ENCODE assay signal across 22 cellular contexts in genomic region chr2:236342507-236342906, GRCh38.
DNase-seq lines count a peak whose midpoint lies in the region; ATAC-seq, FAIRE-seq and TF ChIP-seq lines count a peak whose summit lies in the region.
"Had no signal": no experiment of that assay in that cellular context is flagged by ENCODE, and none has a peak within 500 bp of the region (broad histone marks: within the 10 kb centered on the region; RNA-seq: fewer than 3 reads in every experiment).

No MANE protein-coding gene starts in this region.

- no peak overlapping the region for H3K4me2 ChIP-seq in H9 (ENCODE audit: insufficient read depth, insufficient read length, low read length)
- H3K4me2 ChIP-seq in H1 (ENCODE audit: insufficient read depth in 1 of 2, low read depth in 2 of 2, low read length in 2 of 2): no peak overlapping the region
- H3K4me2 ChIP-seq in neuronal stem cell (ENCODE audit: insufficient read depth, low read length, poor library complexity, severe bottlenecking): no peak overlapping the region

- ATAC-seq in aorta (ENCODE audit: low FRiP score): no peak

- H3K27ac ChIP-seq in H9 (ENCODE audit: insufficient read length, low read depth, low read length) (no peak overlapping the region), H1 (ENCODE audit: low read depth, low read length) (no peak overlapping the region), neuronal stem cell (replicated peaks; ENCODE audit: low read length) (no peak overlapping the region), aorta (ENCODE audit: low read depth in 1 of 2, low read length in 2 of 2) (no peak overlapping the region)
- H3K27ac ChIP-seq: GM23248 had no signal

- no peak overlapping the region for H2BK120ac ChIP-seq in H9 (ENCODE audit: low read depth, low read length, poor library complexity, severe bottlenecking)
- no peak overlapping the region for H2BK120ac ChIP-seq in H1 (replicated peaks; ENCODE audit: low read depth, low read length)
- H2BK120ac ChIP-seq in neuronal stem cell (ENCODE audit: low read depth, low read length): peak overlapping the region; percentile 84

- H3K4ac ChIP-seq in H9 (ENCODE audit: low read depth, low read length) (no peak overlapping the region), H1 (replicated peaks; ENCODE audit: insufficient read length, low read depth, low read length) (peak overlapping the region; percentile 69), neuronal stem cell (ENCODE audit: low read length) (peak overlapping the region; percentile 96)

- FAIRE-seq in H1 (lab: Jason Lieb, UNC): no peak
- FAIRE-seq: A204.1, GM12892, GM18507, H54, HepG2 had no signal

- H3K27me3 Mint-ChIP-seq in H9 (ENCODE audit: low read depth): peaks cover 2% of the 10 kb centered on the region; the same call in 1 of the 2 replicates

- H2BK15ac ChIP-seq in H9 (ENCODE audit: low read depth, low read length): no peak overlapping the region
- peak overlapping the region; percentile 40; the same call in 1 of the 2 replicates for H2BK15ac ChIP-seq in H1 (ENCODE audit: low read length)
- H2BK15ac ChIP-seq in neuronal stem cell (ENCODE audit: low read length): peak overlapping the region; percentile 99

- H3K4me3 ChIP-seq in H1 (ENCODE audit: extremely low read depth in 1 of 4, insufficient read depth in 2 of 4, low read depth in 3 of 4, low read length in 4 of 4): no peak overlapping the region
- no peak overlapping the region for H3K4me3 ChIP-seq in neuronal stem cell (ENCODE audit: low read length in 2 of 2)
- H3K4me3 ChIP-seq in aorta (ENCODE audit: low read length in 2 of 2): no peak overlapping the region
- H3K4me3 ChIP-seq in MG63: no peak overlapping the region
- H3K4me3 ChIP-seq: GM23248 had no signal

- no peak for TF ChIP-seq RAD21 in H1 (IDR thresholded peaks at IDR 0.05 in 1 of 2, conservative IDR thresholded peaks at IDR 0.05 in 1 of 2; ENCODE audit: low read depth in 2 of 2, low read length in 2 of 2)

- CTCF ChIA-PET in H1 (lab: Charles Lee; ENCODE audit: partially characterized antibody): interaction anchor here (0.6 to 4.7 kb wide), 13 partner anchors 9 to 719 kb away, joined by 3 to 27 read pairs (median 4); no protein-coding TSS in a partner anchor

- H3T11ph ChIP-seq in H9 (ENCODE audit: low read length): no peak overlapping the region

- H3K79me1 ChIP-seq in H9 (ENCODE audit: insufficient read depth, low read depth, low read length, poor library complexity, severe bottlenecking) (no peaks in the 10 kb centered on the region), H1 (ENCODE audit: low read depth, low read length) (no peaks in the 10 kb centered on the region), neuronal stem cell (ENCODE audit: low read depth, low read length) (no peaks in the 10 kb centered on the region)

- H3K9ac ChIP-seq in H9 (ENCODE audit: extremely low read depth, insufficient read length, low read length) (no peak overlapping the region), H1 (replicated peaks in 1 of 4; ENCODE audit: extremely low read depth in 1 of 4, low read depth in 3 of 4, low read length in 3 of 4) (no peak overlapping the region), neuronal stem cell (ENCODE audit: low read depth, low read length, poor library complexity) (peak overlapping the region; percentile 47)
- H3K9ac ChIP-seq: GM23248 had no signal

- TF ChIP-seq CTCF in H9 (conservative IDR thresholded peaks at IDR 0.05) (no peak), H1 (IDR thresholded peaks at IDR 0.05; ENCODE audit: control extremely low read depth in 1 of 3, insufficient read depth in 1 of 3, low read depth in 1 of 3, low read length in 3 of 3) (no peak)

- H3K9me3 Mint-ChIP-seq in H9: peaks cover 9 to 14% of the 10 kb centered on the region in 2 experiments; a peak in 4 of 5 replicates
- H3K9me3 Mint-ChIP-seq: CD4-positive, alpha-beta memory T cell; IgD-negative memory B cell had no signal

- H4K8ac ChIP-seq in H9 (replicated peaks; ENCODE audit: insufficient read length, low read depth, low read length) (no peak overlapping the region), H1 (ENCODE audit: extremely low read depth, insufficient read depth, low read length) (peak overlapping the region; percentile 65; the same call in 1 of the 2 replicates), neuronal stem cell (ENCODE audit: low read depth, low read length) (peak overlapping the region; percentile 78)

- intact Hi-C loops in aorta (cut with DNase I): loop anchor here (2.0 to 10.0 kb wide), 2 partner anchors 222 to 730 kb away; partner anchors contain the start of gene ACKR3 (in 1 of the 2)

- no peak overlapping the region for H4K5ac ChIP-seq in H9 (ENCODE audit: insufficient read length, low read depth, low read length)
- H4K5ac ChIP-seq in H1 (ENCODE audit: insufficient read length, low read depth, low read length): no peak overlapping the region

- no peak overlapping the region for H3K27ac Mint-ChIP-seq in H9
- H3K27ac Mint-ChIP-seq: CD14-positive monocyte; CD4-positive, alpha-beta memory T cell; HFFc6; IgD-negative memory B cell had no signal

- H2BK12ac ChIP-seq in H9 (ENCODE audit: insufficient read length, low read depth, low read length): no peak overlapping the region
- peak overlapping the region; percentile 84; the same call in 1 of the 2 replicates for H2BK12ac ChIP-seq in H1 (ENCODE audit: low read depth, low read length)
- peak overlapping the region; percentile 33 for H2BK12ac ChIP-seq in neuronal stem cell (ENCODE audit: low read length)

- H4K91ac ChIP-seq in H9 (ENCODE audit: insufficient read length, low read depth, low read length) (no peak overlapping the region), H1 (replicated peaks; ENCODE audit: insufficient read length, low read length) (peak overlapping the region; percentile 39), neuronal stem cell (ENCODE audit: low read depth, low read length, poor library complexity) (no peak overlapping the region)

- H2AFZ ChIP-seq in H9 (ENCODE audit: low read length): no peak overlapping the region
- no peak overlapping the region for H2AFZ ChIP-seq in H1 (ENCODE audit: low read length)
- no peak overlapping the region for H2AFZ ChIP-seq in neuronal stem cell (ENCODE audit: low read length)
- H2AFZ ChIP-seq: GM23248 had no signal

- H3K23ac ChIP-seq in H9 (ENCODE audit: insufficient read length, low read depth, low read length): no peak overlapping the region
- no peak overlapping the region for H3K23ac ChIP-seq in H1 (ENCODE audit: insufficient read length)
- peak overlapping the region; percentile 44 for H3K23ac ChIP-seq in neuronal stem cell (ENCODE audit: low read depth, low read length, poor library complexity)

- POLR2A ChIA-PET in H1 (lab: Charles Lee; ENCODE audit: partially characterized antibody): no interaction called here

- no peaks in the 10 kb centered on the region for H3K79me2 ChIP-seq in H9 (ENCODE audit: insufficient read depth, low read length)
- no peaks in the 10 kb centered on the region for H3K79me2 ChIP-seq in H1 (ENCODE audit: control insufficient read depth in 1 of 2, insufficient read depth in 2 of 2, low read length in 2 of 2)

- peaks cover 23 to 47% of the 10 kb centered on the region in 2 experiments for H3K4me1 Mint-ChIP-seq in H9
- H3K4me1 Mint-ChIP-seq: CD14-positive monocyte had no signal

- TF ChIP-seq POLR2A in H1 (IDR thresholded peaks at IDR 0.05; ENCODE audit: control extremely low read depth in 1 of 2, low read depth in 2 of 2, low read length in 2 of 2): no peak

- no peak overlapping the region for H3K4me3 Mint-ChIP-seq in H9
- H3K4me3 Mint-ChIP-seq: CD14-positive monocyte; CD4-positive, alpha-beta memory T cell; HFFc6; IgD-negative memory B cell had no signal

- H2BK5ac ChIP-seq in H9 (ENCODE audit: insufficient read length, low read length) (no peak overlapping the region), H1 (ENCODE audit: low read depth, low read length) (peak overlapping the region; percentile 12; the same call in 1 of the 2 replicates), neuronal stem cell (ENCODE audit: low read length) (no peak overlapping the region)

- no peaks in the 10 kb centered on the region for H3K4me1 ChIP-seq in H9 (ENCODE audit: insufficient read depth, low read length)
- H3K4me1 ChIP-seq in H1 (replicated peaks in 1 of 4; ENCODE audit: control insufficient read depth in 3 of 4, insufficient read depth in 4 of 4, low read length in 3 of 4): peaks cover 0 to 8% (median 5%) of the 10 kb centered on the region in 4 experiments; a peak in 3 of 7 replicates
- peaks cover 15 to 30% of the 10 kb centered on the region in 2 donors for H3K4me1 ChIP-seq in neuronal stem cell (ENCODE audit: control insufficient read depth in 2 of 2, insufficient read depth in 1 of 2, low read depth in 1 of 2, low read length in 2 of 2)
- no peaks in the 10 kb centered on the region for H3K4me1 ChIP-seq in aorta (ENCODE audit: control insufficient read depth in 1 of 2, insufficient read depth in 2 of 2, low read length in 2 of 2)
- H3K4me1 ChIP-seq: BE2C had no signal

- TF ChIP-seq EP300 in H1 (IDR thresholded peaks at IDR 0.05; ENCODE audit: borderline replicate concordance in 1 of 2, low read depth in 2 of 2, low read length in 2 of 2): no peak

- H4K20me1 ChIP-seq in H9 (ENCODE audit: control insufficient read depth, insufficient read depth, insufficient read length) (peaks cover 3% of the 10 kb centered on the region), H1 (replicated peaks in 1 of 2; ENCODE audit: control insufficient read depth in 1 of 2, insufficient read depth in 2 of 2, low read length in 2 of 2) (no peaks in the 10 kb centered on the region)

- H3K9me3 ChIP-seq in H9 (ENCODE audit: control insufficient read depth, low read depth, low read length): no peaks in the 10 kb centered on the region
- peaks cover 0 to 4% of the 10 kb centered on the region in 2 experiments; a peak in 2 of 4 replicates for H3K9me3 ChIP-seq in H1 (ENCODE audit: insufficient read depth in 2 of 2, low read depth in 1 of 2, low read length in 1 of 2)
- H3K9me3 ChIP-seq in neuronal stem cell (replicated peaks in 1 of 2; ENCODE audit: control insufficient read depth in 2 of 2, insufficient read depth in 1 of 2, low read depth in 1 of 2, low read length in 2 of 2): peaks cover 3 to 14% of the 10 kb centered on the region in 2 donors
- no peaks in the 10 kb centered on the region for H3K9me3 ChIP-seq in aorta (ENCODE audit: control insufficient read depth, low read length)
- H3K9me3 ChIP-seq in MG63: no peaks in the 10 kb centered on the region
- H3K9me3 ChIP-seq: BE2C had no signal

- H3K14ac ChIP-seq in H9 (ENCODE audit: insufficient read depth, low read length) (no peak overlapping the region), H1 (ENCODE audit: insufficient read length) (no peak overlapping the region), neuronal stem cell (ENCODE audit: low read length) (peak overlapping the region; percentile 78)

- H3K23me2 ChIP-seq in H9 (ENCODE audit: insufficient read length, low read depth, low read length, poor library complexity, severe bottlenecking): no peaks in the 10 kb centered on the region
- H3K23me2 ChIP-seq in H1 (ENCODE audit: low read depth, low read length): no peaks in the 10 kb centered on the region

- no peak overlapping the region for H2BK20ac ChIP-seq in H9 (ENCODE audit: low read depth, low read length, poor library complexity, severe bottlenecking)
- peak overlapping the region; percentile 83 for H2BK20ac ChIP-seq in H1 (ENCODE audit: low read length)

- H3K27me3 ChIP-seq in H9 (ENCODE audit: insufficient read depth, low read length) (no peaks in the 10 kb centered on the region), H1 (replicated peaks in 1 of 4; ENCODE audit: control insufficient read depth in 3 of 4, extremely low read depth in 1 of 4, insufficient read depth in 3 of 4, low read length in 3 of 4) (no peaks in the 10 kb centered on the region), neuronal stem cell (ENCODE audit: control insufficient read depth in 3 of 3, insufficient read depth in 3 of 3, low read depth in 1 of 3, low read length in 3 of 3) (no peaks in the 10 kb centered on the region), aorta (ENCODE audit: control insufficient read depth in 1 of 2, insufficient read depth in 2 of 2, low read length in 1 of 2) (no peaks in the 10 kb centered on the region), MG63 (no peaks in the 10 kb centered on the region)

- whole genome bisulfite sequencing in H9 (ENCODE audit: extremely low coverage, insufficient read length, low lambda C conversion rate): no CpG with 5 or more reads among the region's 10 CpGs
- 87% methylated on average over 8 of the region's 10 CpGs; no CpG with 5 or more reads in 1 of the 2 experiments for WGBS in H1 (ENCODE audit: extremely low coverage in 1 of 2, insufficient coverage in 1 of 2, insufficient read length in 1 of 2, insufficient replicate concordance in 2 of 2, low coverage in 1 of 2, low lambda C conversion rate in 2 of 2, missing lambda C conversion rate in 1 of 2), 2 experiments
- WGBS in neuronal stem cell (ENCODE audit: extremely low coverage in 2 of 2, insufficient read length in 2 of 2, insufficient replicate concordance in 1 of 2), 2 donors: no CpG with 5 or more reads among the region's 10 CpGs
- WGBS in aorta, 2 donors: 89 to 94% methylated on average over 10 of the region's 10 CpGs

- H3K18ac ChIP-seq in H9 (ENCODE audit: insufficient read length, low read depth, low read length) (no peak overlapping the region), H1 (ENCODE audit: extremely low read depth, low read length) (peak overlapping the region; percentile 34; the same call in 1 of the 2 replicates), neuronal stem cell (ENCODE audit: low read length) (peak overlapping the region; percentile 94)

- H3K56ac ChIP-seq in H9 (ENCODE audit: insufficient read length, low read depth, low read length) (no peak overlapping the region), H1 (replicated peaks; ENCODE audit: insufficient read length, low read depth, low read length) (no peak overlapping the region)

- H2AK5ac ChIP-seq in H9 (ENCODE audit: insufficient read length, low read length) (no peak overlapping the region), H1 (ENCODE audit: low read depth, low read length) (no peak overlapping the region; the same call in none of the 2 replicates), neuronal stem cell (ENCODE audit: low read depth, low read length) (peak overlapping the region; percentile 95)

- H3K36me3 ChIP-seq in H1 (ENCODE audit: control insufficient read depth in 2 of 4, insufficient read depth in 4 of 4, low read length in 3 of 4) (no peaks in the 10 kb centered on the region), neuronal stem cell (replicated peaks in 1 of 2; ENCODE audit: control insufficient read depth in 2 of 2, insufficient read depth in 2 of 2, low read length in 2 of 2) (peaks cover 0 to 2% of the 10 kb centered on the region in 2 donors), aorta (ENCODE audit: control insufficient read depth in 1 of 2, insufficient read depth in 2 of 2, low read length in 1 of 2) (no peaks in the 10 kb centered on the region), MG63 (no peaks in the 10 kb centered on the region)
- H3K36me3 ChIP-seq: BE2C had no signal

- peaks cover 8 to 18% (median 10%) of the 10 kb centered on the region in 3 experiments for H3K36me3 Mint-ChIP-seq in H9 (ENCODE audit: insufficient read depth in 1 of 3, low read depth in 3 of 3)
- H3K36me3 Mint-ChIP-seq: CD14-positive monocyte; CD4-positive, alpha-beta memory T cell had no signal

- DNase-seq in H9: peak; percentile 12
- DNase-seq in H1 (ENCODE audit: low read depth in 1 of 2, low spot score in 2 of 2): no peak
- no peak for DNase-seq in neuronal stem cell (ENCODE audit: low spot score)
- DNase-seq in aorta: no peak
- no peak for DNase-seq in MG63
- no peak for DNase-seq in stimulated activated naive CD4-positive, alpha-beta T cell (lab: John Stamatoyannopoulos, UW)
- no peak for DNase-seq in NCI-H2029 treated with DMSO at 0.1 percent for 48 hours (lab: John Stamatoyannopoulos, UW)
- DNase-seq: ACHN; BE2C; CD4-positive, alpha-beta memory T cell; DMS153; DMS79; GDM1; GM23248; HFFc6 had no signal
